19 cellular contexts compared by ENCODE assay signal in the genomic region with DNA sequence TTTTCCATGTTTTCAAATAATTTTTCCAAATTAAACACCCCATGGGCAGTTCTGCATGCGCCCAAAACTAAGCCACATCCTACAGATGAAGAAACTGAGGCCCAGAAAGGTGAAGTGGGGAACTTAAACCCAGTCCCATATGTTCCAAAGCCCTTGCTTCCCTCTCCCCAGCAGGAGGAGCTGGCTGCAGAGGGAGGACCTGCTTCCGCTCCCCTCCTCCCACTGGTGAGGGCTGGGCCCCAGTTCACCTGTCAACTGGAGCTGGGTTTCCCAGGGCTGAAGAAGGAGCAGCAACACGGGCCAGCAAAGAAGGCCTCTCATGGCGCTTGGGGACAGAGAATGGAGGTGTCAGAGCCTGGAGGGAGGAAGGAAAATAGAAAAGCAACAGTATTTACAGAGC. TPM values are rescaled to one million over a fixed set of nuclear protein-coding genes. Genes with fewer than 3 reads are reported as not detected.
DNase-seq lines count a peak whose midpoint lies in the region; ATAC-seq, FAIRE-seq and TF ChIP-seq lines count a peak whose summit lies in the region.
"Had no signal": no experiment of that assay in that cellular context is flagged by ENCODE, and none has a peak within 500 bp of the region (broad histone marks: within the 10 kb centered on the region; RNA-seq: fewer than 3 reads in every experiment).

No MANE protein-coding gene starts in this region.

- POLR2A ChIA-PET in HepG2 (lab: Yijun Ruan, JAX), result no interaction called here
- POLR2A ChIA-PET in WTC11 (lab: Charles Lee), result no interaction called here

- H3K27ac ChIP-seq in HepG2 (ENCODE audit: extremely low read length, insufficient read depth, low read length) (no peak overlapping the region), right lobe of liver (no peak overlapping the region), smooth muscle cell (ENCODE audit: low read depth) (no peak overlapping the region)
- H3K27ac ChIP-seq: C4-2B, GM23248 had no signal

- no peak overlapping the region for H3K4me3 ChIP-seq in HepG2 (replicated peaks in 1 of 3; ENCODE audit: insufficient read depth in 1 of 3, low read depth in 2 of 3, low read length in 3 of 3)
- no peak overlapping the region for H3K4me3 ChIP-seq in right lobe of liver
- no peak overlapping the region for H3K4me3 ChIP-seq in fibroblast of villous mesenchyme (ENCODE audit: low read depth, low read length)
- no peak overlapping the region for H3K4me3 ChIP-seq in smooth muscle cell
- H3K4me3 ChIP-seq: GM23248, MG63 had no signal

- no peak for FAIRE-seq in HepG2 (lab: Jason Lieb, UNC)

- no peak for TF ChIP-seq RAD21 in HepG2 (CRISPR knock-in tag; IDR thresholded peaks at IDR 0.05)

- no peak overlapping the region for H3K9ac ChIP-seq in HepG2 (ENCODE audit: insufficient read depth, low read depth, low read length)
- no peak overlapping the region for H3K9ac ChIP-seq in smooth muscle cell (ENCODE audit: low read depth)
- H3K9ac ChIP-seq: GM23248 had no signal

- H3K4me1 Mint-ChIP-seq in WTC11, result peaks cover 22% of the 10 kb centered on the region

- no peak overlapping the region for H2AFZ ChIP-seq in HepG2 (ENCODE audit: low read length)
- H2AFZ ChIP-seq in smooth muscle cell (ENCODE audit: low read depth), result no peak overlapping the region
- H2AFZ ChIP-seq: GM23248 had no signal

- H3K79me2 ChIP-seq in HepG2 (ENCODE audit: insufficient read depth, low read length), result no peaks in the 10 kb centered on the region
- no peaks in the 10 kb centered on the region for H3K79me2 ChIP-seq in smooth muscle cell (ENCODE audit: low read depth)

- H3K27me3 ChIP-seq in HepG2 (ENCODE audit: control insufficient read depth in 1 of 2, insufficient read depth in 2 of 2, low read length in 2 of 2), result peaks cover 6 to 32% of the 10 kb centered on the region in 2 experiments; a peak in 4 of 5 replicates
- peaks cover 0 to 15% of the 10 kb centered on the region in 2 donors for H3K27me3 ChIP-seq in right lobe of liver
- H3K27me3 ChIP-seq in smooth muscle cell (ENCODE audit: low read depth), result no peaks in the 10 kb centered on the region
- H3K27me3 ChIP-seq: MG63 had no signal

- in situ Hi-C loops in HepG2 (cut with HindIII; ENCODE audit: extremely low pct_ligation_motif_present, low pct_unique_long_range_greater_than_20kb), result no loop called here

- H3K27ac Mint-ChIP-seq in WTC11, result no peak overlapping the region

- H3K4me1 ChIP-seq in HepG2 (ENCODE audit: insufficient read depth, low read length) (0 out of 2 replicates have a peak, but pooled peaks cover 4% of the 10 kb centered on the region), right lobe of liver (no peaks in the 10 kb centered on the region), smooth muscle cell (ENCODE audit: low read depth) (no peaks in the 10 kb centered on the region)

- DNase-seq in HepG2 (ENCODE audit: low spot score) (no peak), right lobe of liver (no peak), WTC11 (ENCODE audit: low spot score) (peak; percentile 36), fibroblast of villous mesenchyme (ENCODE audit: low read depth) (no peak), DMS 273 treated with DMSO at 0.1 percent for 48 hours (lab: John Stamatoyannopoulos, UW) (no peak), smooth muscle cell (lab: John Stamatoyannopoulos, UW; ENCODE audit: unreplicated experiment) (no peak), AG08396 (ENCODE audit: low spot score) (no peak)
- DNase-seq: DMS153; GM23248; MG63; NCI-H1092; NCI-H345; NK-92 treated with Interleukin-12 subunit alpha and Interleukin-12 subunit beta, amount 100 ng/mL, for 24 hours; RPMI8226; SIG-M5 had no signal

- TF ChIP-seq CTCF in HepG2 (CRISPR knock-in tag; IDR thresholded peaks at IDR 0.05) (peak; percentile 41), right lobe of liver (IDR thresholded peaks at IDR 0.05) (no peak), WTC11 (IDR thresholded peaks at IDR 0.05) (no peak), fibroblast of villous mesenchyme (IDR thresholded peaks at IDR 0.05; ENCODE audit: insufficient read depth, low read depth, low read length) (peak; percentile 6), smooth muscle cell (IDR thresholded peaks at IDR 0.05; ENCODE audit: borderline replicate concordance, insufficient read depth, poor library complexity, severe bottlenecking) (no peak)

- no peak overlapping the region for H3K4me2 ChIP-seq in HepG2 (ENCODE audit: low read depth, low read length)
- H3K4me2 ChIP-seq in smooth muscle cell, result no peak overlapping the region

- no peaks in the 10 kb centered on the region for H3K36me3 Mint-ChIP-seq in WTC11

- H3K4me3 Mint-ChIP-seq in WTC11, result peak overlapping the region; percentile 33; the same call in 1 of the 2 replicates

- no peak for TF ChIP-seq POLR2A in HepG2 (IDR thresholded peaks at IDR 0.05; ENCODE audit: insufficient read depth in 1 of 2, low read depth in 2 of 2, low read length in 2 of 2)
- TF ChIP-seq POLR2A in right lobe of liver (IDR thresholded peaks at IDR 0.05), result no peak

- H3K27me3 Mint-ChIP-seq in WTC11 (ENCODE audit: low read depth), result peaks cover 17% of the 10 kb centered on the region

- H3K9me3 ChIP-seq in HepG2 (ENCODE audit: low read length) (no peaks in the 10 kb centered on the region), right lobe of liver (no peaks in the 10 kb centered on the region), smooth muscle cell (replicated peaks; ENCODE audit: low read depth) (no peaks in the 10 kb centered on the region)
- H3K9me3 ChIP-seq: MG63 had no signal

- TF ChIP-seq EP300 in HepG2 (IDR thresholded peaks at IDR 0.05; ENCODE audit: low read depth in 2 of 2, low read length in 2 of 2) (no peak), HepG2 (CRISPR knock-in tag; IDR thresholded peaks at IDR 0.05; ENCODE audit: borderline replicate concordance) (no peak)

- ATAC-seq in HepG2 (no peak), right lobe of liver (no peak), WTC11 (no peak), GM18873 (IDR thresholded peaks at IDR 0.05; ENCODE audit: low FRiP score, unreplicated experiment) (no peak)

- H4K20me1 ChIP-seq in HepG2 (ENCODE audit: insufficient read depth, low read length) (no peaks in the 10 kb centered on the region), smooth muscle cell (ENCODE audit: low read depth) (no peaks in the 10 kb centered on the region)

- no peaks in the 10 kb centered on the region for H3F3A ChIP-seq in smooth muscle cell (ENCODE audit: low read depth)

- no peaks in the 10 kb centered on the region for H3K9me3 Mint-ChIP-seq in WTC11

- CTCF ChIA-PET in HepG2 (lab: Yijun Ruan, JAX; ENCODE audit: low intra/inter-chr PET ratio, low total read pairs), result interaction anchor here (1.6 kb wide), 1 partner anchor 145 kb away, joined by 6 read pairs; no protein-coding TSS in a partner anchor
- CTCF ChIA-PET in WTC11 (lab: Charles Lee), result interaction anchor here (0.6 to 5.8 kb wide), 15 partner anchors 8 to 194 kb away, joined by 3 to 154 read pairs (median 3); no protein-coding TSS in a partner anchor

- H3K36me3 ChIP-seq in HepG2 (replicated peaks in 1 of 2; ENCODE audit: control insufficient read depth in 1 of 2, insufficient read depth in 2 of 2, low read length in 2 of 2) (no peaks in the 10 kb centered on the region), right lobe of liver (no peaks in the 10 kb centered on the region), smooth muscle cell (ENCODE audit: low read depth) (no peaks in the 10 kb centered on the region)
- H3K36me3 ChIP-seq: MG63 had no signal

- intact Hi-C loops in HepG2 (cut with micrococcal nuclease; ENCODE audit: unreplicated experiment), result no loop called here
- intact Hi-C loops in right lobe of liver (cut with DNase I), result no loop called here

- BruUV-seq in HepG2 (replicated peaks; lab: Mats Ljungman, UMichigan), result no TSS peak

- 15% methylated on average over 4 of the region's 4 CpGs for WGBS in HepG2 (ENCODE audit: low lambda C conversion rate)
- 57% methylated on average over 4 of the region's 4 CpGs for WGBS in right lobe of liver (ENCODE audit: insufficient coverage, low coverage, low lambda C conversion rate, missing lambda C conversion rate)
- 85% methylated on average over 4 of the region's 4 CpGs for WGBS in smooth muscle cell (ENCODE audit: low lambda C conversion rate)

RNA-seq across cellular contexts. Expression of gene RBPJL, which starts 1.4 kb away (rescaled TPM):
- total RNA-seq in HepG2 (2016; rRNA removed; fragmentation: Illumina TruSeq; extraction: Trizol) (not detected in 2 replicates), right lobe of liver (not detected), WTC11 (2021) (0.78 to 0.85 TPM (median 0.80 TPM) in 3 replicates), fibroblast of villous mesenchyme (not detected in 2 replicates), smooth muscle cell (not detected in 2 replicates)
- not detected in 2 replicates for total RNA-seq in HepG2 (2016; cell fraction: cytosol; rRNA removed; fragmentation: Illumina TruSeq; extraction: Trizol; ENCODE audit: low read depth)
- total RNA-seq in HepG2 (2016; cell fraction: insoluble cytoplasmic fraction; rRNA removed; fragmentation: Illumina TruSeq; extraction: Trizol), result not detected in 2 replicates
- not detected in 2 replicates for total RNA-seq in HepG2 (2016; cell fraction: membrane; rRNA removed; fragmentation: Illumina TruSeq; extraction: Trizol)
- not detected in 2 replicates for total RNA-seq in HepG2 (2016; cell fraction: nucleus; rRNA removed; fragmentation: Illumina TruSeq; extraction: Trizol)
- polyA plus RNA-seq in HepG2 (2011; rRNA removed) (not detected in 2 replicates), smooth muscle cell (not detected in 2 replicates)
- polyA plus RNA-seq in HepG2 (2011; cell fraction: cytosol; rRNA removed), result not detected in 2 replicates
- not detected in 2 replicates for polyA plus RNA-seq in HepG2 (2011; cell fraction: nucleus; rRNA removed)
- polyA plus RNA-seq in HepG2 (2012), result not detected in 2 replicates
- polyA plus RNA-seq in HepG2 (2016; cell fraction: cytosol; fragmentation: Illumina TruSeq; extraction: Trizol; ENCODE audit: low read depth), result not detected in 2 replicates
- polyA plus RNA-seq in HepG2 (2016; cell fraction: insoluble cytoplasmic fraction; fragmentation: Illumina TruSeq; extraction: Trizol; ENCODE audit: low read depth), result not detected in 2 replicates
- not detected in 2 replicates for polyA plus RNA-seq in HepG2 (2016; cell fraction: membrane; fragmentation: Illumina TruSeq; extraction: Trizol; ENCODE audit: low read depth)
- not detected in 2 replicates for polyA plus RNA-seq in HepG2 (2016; cell fraction: nucleus; fragmentation: Illumina TruSeq; extraction: Trizol; ENCODE audit: insufficient read depth, low read depth)
- polyA minus RNA-seq in HepG2 (2011; rRNA and poly(A)+ RNA removed; ENCODE audit: low replicate concordance), result not detected in 2 replicates
- polyA minus RNA-seq in HepG2 (2011; cell fraction: cytosol; rRNA and poly(A)+ RNA removed), result not detected in 2 replicates
- not detected in 2 replicates for polyA minus RNA-seq in HepG2 (2011; cell fraction: nucleus; rRNA and poly(A)+ RNA removed)
- total RNA-seq: A172, GM23248, OCI-LY7 had no signal
- polyA plus RNA-seq: GM23248 had no signal

RNA-seq across cellular contexts. Expression of gene MATN4, which starts 2.8 kb away (rescaled TPM):
- not detected in 2 replicates for total RNA-seq in HepG2 (2016; rRNA removed; fragmentation: Illumina TruSeq; extraction: Trizol)
- total RNA-seq in HepG2 (2016; cell fraction: cytosol; rRNA removed; fragmentation: Illumina TruSeq; extraction: Trizol; ENCODE audit: low read depth), result not detected in 2 replicates
- total RNA-seq in HepG2 (2016; cell fraction: insoluble cytoplasmic fraction; rRNA removed; fragmentation: Illumina TruSeq; extraction: Trizol), result not detected in 2 replicates
- not detected in 2 replicates for total RNA-seq in HepG2 (2016; cell fraction: membrane; rRNA removed; fragmentation: Illumina TruSeq; extraction: Trizol)
- not detected in 2 replicates for total RNA-seq in HepG2 (2016; cell fraction: nucleus; rRNA removed; fragmentation: Illumina TruSeq; extraction: Trizol)
- 0.04 TPM in 1 of 2 replicates, not detected in the other for polyA plus RNA-seq in HepG2 (2011; rRNA removed)
- polyA plus RNA-seq in HepG2 (2011; cell fraction: cytosol; rRNA removed), result not detected in 2 replicates
- polyA plus RNA-seq in HepG2 (2011; cell fraction: nucleus; rRNA removed), result 0.11 TPM in 1 of 2 replicates, not detected in the other
- not detected in 2 replicates for polyA plus RNA-seq in HepG2 (2012)
- not detected in 2 replicates for polyA plus RNA-seq in HepG2 (2016; cell fraction: cytosol; fragmentation: Illumina TruSeq; extraction: Trizol; ENCODE audit: low read depth)
- not detected in 2 replicates for polyA plus RNA-seq in HepG2 (2016; cell fraction: insoluble cytoplasmic fraction; fragmentation: Illumina TruSeq; extraction: Trizol; ENCODE audit: low read depth)
- not detected in 2 replicates for polyA plus RNA-seq in HepG2 (2016; cell fraction: membrane; fragmentation: Illumina TruSeq; extraction: Trizol; ENCODE audit: low read depth)
- not detected in 2 replicates for polyA plus RNA-seq in HepG2 (2016; cell fraction: nucleus; fragmentation: Illumina TruSeq; extraction: Trizol; ENCODE audit: insufficient read depth, low read depth)
- not detected in 2 replicates for polyA minus RNA-seq in HepG2 (2011; rRNA and poly(A)+ RNA removed; ENCODE audit: low replicate concordance)
- not detected in 2 replicates for polyA minus RNA-seq in HepG2 (2011; cell fraction: cytosol; rRNA and poly(A)+ RNA removed)
- polyA minus RNA-seq in HepG2 (2011; cell fraction: nucleus; rRNA and poly(A)+ RNA removed), result not detected in 2 replicates
- total RNA-seq in right lobe of liver, result not detected
- total RNA-seq in WTC11 (2021), result 1.9 to 2.5 TPM (median 2.2 TPM) in 3 replicates
- total RNA-seq in fibroblast of villous mesenchyme, result not detected in 2 replicates
- total RNA-seq in smooth muscle cell, result not detected in 2 replicates
- not detected in 2 replicates for polyA plus RNA-seq in smooth muscle cell
- total RNA-seq: A172, GM23248 had no signal
- polyA plus RNA-seq: GM23248 had no signal

RNA-seq across cellular contexts. Expression of gene SDC4, which starts 43.0 kb away (rescaled TPM):
- total RNA-seq in HepG2 (2016; rRNA removed; fragmentation: Illumina TruSeq; extraction: Trizol) (36.0 and 65.1 TPM in 2 replicates), right lobe of liver (100 to 1,000 TPM in 4 of 6 experiments, 10 to 100 TPM in 2; 84.3 to 373 (median 116) TPM), WTC11 (2021) (64.0 to 69.6 TPM (median 69.5 TPM) in 3 replicates), fibroblast of villous mesenchyme (129 and 178 TPM in 2 replicates), smooth muscle cell (70.7 and 78.1 TPM in 2 replicates)
- total RNA-seq in HepG2 (2016; cell fraction: cytosol; rRNA removed; fragmentation: Illumina TruSeq; extraction: Trizol; ENCODE audit: low read depth), result 6.2 and 6.3 TPM in 2 replicates
- total RNA-seq in HepG2 (2016; cell fraction: insoluble cytoplasmic fraction; rRNA removed; fragmentation: Illumina TruSeq; extraction: Trizol), result 34.4 and 64.3 TPM in 2 replicates
- total RNA-seq in HepG2 (2016; cell fraction: membrane; rRNA removed; fragmentation: Illumina TruSeq; extraction: Trizol), result 21.2 and 23.6 TPM in 2 replicates
- total RNA-seq in HepG2 (2016; cell fraction: nucleus; rRNA removed; fragmentation: Illumina TruSeq; extraction: Trizol), result 61.5 and 66.3 TPM in 2 replicates
- polyA plus RNA-seq in HepG2 (2011; rRNA removed) (49.0 and 67.2 TPM in 2 replicates), smooth muscle cell (45.0 and 122 TPM in 2 replicates)
- polyA plus RNA-seq in HepG2 (2011; cell fraction: cytosol; rRNA removed), result 51.5 and 81.1 TPM in 2 replicates
- polyA plus RNA-seq in HepG2 (2011; cell fraction: nucleus; rRNA removed), result 16.0 and 26.7 TPM in 2 replicates
- 44.1 and 51.7 TPM in 2 replicates for polyA plus RNA-seq in HepG2 (2012)
- polyA plus RNA-seq in HepG2 (2016; cell fraction: cytosol; fragmentation: Illumina TruSeq; extraction: Trizol; ENCODE audit: low read depth), result 5.0 TPM in 2 replicates
- 33.1 and 34.5 TPM in 2 replicates for polyA plus RNA-seq in HepG2 (2016; cell fraction: insoluble cytoplasmic fraction; fragmentation: Illumina TruSeq; extraction: Trizol; ENCODE audit: low read depth)
- polyA plus RNA-seq in HepG2 (2016; cell fraction: membrane; fragmentation: Illumina TruSeq; extraction: Trizol; ENCODE audit: low read depth), result 13.3 and 15.5 TPM in 2 replicates
- 86.0 and 86.3 TPM in 2 replicates for polyA plus RNA-seq in HepG2 (2016; cell fraction: nucleus; fragmentation: Illumina TruSeq; extraction: Trizol; ENCODE audit: insufficient read depth, low read depth)
- 33.3 and 94.7 TPM in 2 replicates for polyA minus RNA-seq in HepG2 (2011; rRNA and poly(A)+ RNA removed; ENCODE audit: low replicate concordance)
- 68.1 and 88.6 TPM in 2 replicates for polyA minus RNA-seq in HepG2 (2011; cell fraction: cytosol; rRNA and poly(A)+ RNA removed)
- polyA minus RNA-seq in HepG2 (2011; cell fraction: nucleus; rRNA and poly(A)+ RNA removed), result 15.1 and 31.3 TPM in 2 replicates
- total RNA-seq: OCI-LY7 had no signal

RNA-seq across cellular contexts. Expression of gene SLPI, which starts 50.9 kb away (rescaled TPM):
- total RNA-seq in HepG2 (2016; rRNA removed; fragmentation: Illumina TruSeq; extraction: Trizol), result not detected in 2 replicates
- total RNA-seq in HepG2 (2016; cell fraction: cytosol; rRNA removed; fragmentation: Illumina TruSeq; extraction: Trizol; ENCODE audit: low read depth), result not detected in 2 replicates
- total RNA-seq in HepG2 (2016; cell fraction: insoluble cytoplasmic fraction; rRNA removed; fragmentation: Illumina TruSeq; extraction: Trizol), result not detected in 2 replicates
- not detected in 2 replicates for total RNA-seq in HepG2 (2016; cell fraction: membrane; rRNA removed; fragmentation: Illumina TruSeq; extraction: Trizol)
- total RNA-seq in HepG2 (2016; cell fraction: nucleus; rRNA removed; fragmentation: Illumina TruSeq; extraction: Trizol), result not detected in 2 replicates
- 0.13 TPM in 1 of 2 replicates, not detected in the other for polyA plus RNA-seq in HepG2 (2011; rRNA removed)
- polyA plus RNA-seq in HepG2 (2011; cell fraction: cytosol; rRNA removed), result 0.28 TPM in 1 of 2 replicates, not detected in the other
- polyA plus RNA-seq in HepG2 (2011; cell fraction: nucleus; rRNA removed), result not detected in 2 replicates
- polyA plus RNA-seq in HepG2 (2012), result not detected in 2 replicates
- polyA plus RNA-seq in HepG2 (2016; cell fraction: cytosol; fragmentation: Illumina TruSeq; extraction: Trizol; ENCODE audit: low read depth), result not detected in 2 replicates
- polyA plus RNA-seq in HepG2 (2016; cell fraction: insoluble cytoplasmic fraction; fragmentation: Illumina TruSeq; extraction: Trizol; ENCODE audit: low read depth), result not detected in 2 replicates
- polyA plus RNA-seq in HepG2 (2016; cell fraction: membrane; fragmentation: Illumina TruSeq; extraction: Trizol; ENCODE audit: low read depth), result not detected in 2 replicates
- polyA plus RNA-seq in HepG2 (2016; cell fraction: nucleus; fragmentation: Illumina TruSeq; extraction: Trizol; ENCODE audit: insufficient read depth, low read depth), result not detected in 2 replicates
- polyA minus RNA-seq in HepG2 (2011; rRNA and poly(A)+ RNA removed; ENCODE audit: low replicate concordance), result 116 TPM in 1 of 2 replicates, not detected in the other
- 10.7 and 13.4 TPM in 2 replicates for polyA minus RNA-seq in HepG2 (2011; cell fraction: cytosol; rRNA and poly(A)+ RNA removed)
- polyA minus RNA-seq in HepG2 (2011; cell fraction: nucleus; rRNA and poly(A)+ RNA removed), result 2.5 and 8.4 TPM in 2 replicates
- total RNA-seq in right lobe of liver, result 100 to 1,000 TPM in 5 of 6 experiments, 10 to 100 TPM in 1; 51.9 to 197 (median 169) TPM
- total RNA-seq in WTC11 (2021), result 0.60 to 0.78 TPM (median 0.74 TPM) in 3 replicates
- total RNA-seq in fibroblast of villous mesenchyme, result not detected in 2 replicates
- 0.63 and 1.1 TPM in 2 replicates for total RNA-seq in smooth muscle cell
- polyA plus RNA-seq in smooth muscle cell, result 3.1 and 5.2 TPM in 2 replicates
- total RNA-seq: OCI-LY7 had no signal

RNA-seq across cellular contexts. Expression of gene SYS1, which starts 57.7 kb away (rescaled TPM):
- total RNA-seq in HepG2 (2016; rRNA removed; fragmentation: Illumina TruSeq; extraction: Trizol), result 22.0 and 38.3 TPM in 2 replicates
- total RNA-seq in HepG2 (2016; cell fraction: cytosol; rRNA removed; fragmentation: Illumina TruSeq; extraction: Trizol; ENCODE audit: low read depth), result 17.7 and 19.7 TPM in 2 replicates
- 22.2 and 38.4 TPM in 2 replicates for total RNA-seq in HepG2 (2016; cell fraction: insoluble cytoplasmic fraction; rRNA removed; fragmentation: Illumina TruSeq; extraction: Trizol)
- total RNA-seq in HepG2 (2016; cell fraction: membrane; rRNA removed; fragmentation: Illumina TruSeq; extraction: Trizol), result 35.6 and 38.6 TPM in 2 replicates
- 39.9 and 40.9 TPM in 2 replicates for total RNA-seq in HepG2 (2016; cell fraction: nucleus; rRNA removed; fragmentation: Illumina TruSeq; extraction: Trizol)
- 65.6 and 75.9 TPM in 2 replicates for polyA plus RNA-seq in HepG2 (2011; rRNA removed)
- polyA plus RNA-seq in HepG2 (2011; cell fraction: cytosol; rRNA removed), result 66.7 and 88.3 TPM in 2 replicates
- 46.0 and 49.6 TPM in 2 replicates for polyA plus RNA-seq in HepG2 (2011; cell fraction: nucleus; rRNA removed)
- polyA plus RNA-seq in HepG2 (2012), result 22.5 and 24.8 TPM in 2 replicates
- polyA plus RNA-seq in HepG2 (2016; cell fraction: cytosol; fragmentation: Illumina TruSeq; extraction: Trizol; ENCODE audit: low read depth), result 16.5 and 19.7 TPM in 2 replicates
- 24.3 and 27.0 TPM in 2 replicates for polyA plus RNA-seq in HepG2 (2016; cell fraction: insoluble cytoplasmic fraction; fragmentation: Illumina TruSeq; extraction: Trizol; ENCODE audit: low read depth)
- polyA plus RNA-seq in HepG2 (2016; cell fraction: membrane; fragmentation: Illumina TruSeq; extraction: Trizol; ENCODE audit: low read depth), result 29.1 and 31.7 TPM in 2 replicates
- polyA plus RNA-seq in HepG2 (2016; cell fraction: nucleus; fragmentation: Illumina TruSeq; extraction: Trizol; ENCODE audit: insufficient read depth, low read depth), result 41.1 and 42.9 TPM in 2 replicates
- 127 and 240 TPM in 2 replicates for polyA minus RNA-seq in HepG2 (2011; rRNA and poly(A)+ RNA removed; ENCODE audit: low replicate concordance)
- 35.0 and 40.9 TPM in 2 replicates for polyA minus RNA-seq in HepG2 (2011; cell fraction: cytosol; rRNA and poly(A)+ RNA removed)
- polyA minus RNA-seq in HepG2 (2011; cell fraction: nucleus; rRNA and poly(A)+ RNA removed), result 56.0 and 62.5 TPM in 2 replicates
- 10 to 100 TPM; 16.6 to 26.2 (median 20.8) TPM for total RNA-seq in right lobe of liver
- 15.4 to 20.1 TPM (median 16.4 TPM) in 3 replicates for total RNA-seq in WTC11 (2021)
- 19.0 and 25.9 TPM in 2 replicates for total RNA-seq in fibroblast of villous mesenchyme
- total RNA-seq in smooth muscle cell, result 14.5 and 15.2 TPM in 2 replicates
- 17.0 and 24.7 TPM in 2 replicates for polyA plus RNA-seq in smooth muscle cell

Comparison
In these comparisons a context has a peak if more than half of its experiments do, and no peak if none do; other contexts are left out.
1. CTCF ChIP-seq: peak in HepG2 (single experiment) and fibroblast of villous mesenchyme (single experiment); none in right lobe of liver (0 of 4), WTC11 (single experiment) and smooth muscle cell (single experiment).
2. Of the 50 proteins assayed by ChIP-seq in both HepG2 and WTC11: peak only in HepG2: CTCF; only in WTC11: PRDM15; in both: ZNF263; in neither: 47.